8 cellular contexts compared by ENCODE assay signal in the genomic region with DNA sequence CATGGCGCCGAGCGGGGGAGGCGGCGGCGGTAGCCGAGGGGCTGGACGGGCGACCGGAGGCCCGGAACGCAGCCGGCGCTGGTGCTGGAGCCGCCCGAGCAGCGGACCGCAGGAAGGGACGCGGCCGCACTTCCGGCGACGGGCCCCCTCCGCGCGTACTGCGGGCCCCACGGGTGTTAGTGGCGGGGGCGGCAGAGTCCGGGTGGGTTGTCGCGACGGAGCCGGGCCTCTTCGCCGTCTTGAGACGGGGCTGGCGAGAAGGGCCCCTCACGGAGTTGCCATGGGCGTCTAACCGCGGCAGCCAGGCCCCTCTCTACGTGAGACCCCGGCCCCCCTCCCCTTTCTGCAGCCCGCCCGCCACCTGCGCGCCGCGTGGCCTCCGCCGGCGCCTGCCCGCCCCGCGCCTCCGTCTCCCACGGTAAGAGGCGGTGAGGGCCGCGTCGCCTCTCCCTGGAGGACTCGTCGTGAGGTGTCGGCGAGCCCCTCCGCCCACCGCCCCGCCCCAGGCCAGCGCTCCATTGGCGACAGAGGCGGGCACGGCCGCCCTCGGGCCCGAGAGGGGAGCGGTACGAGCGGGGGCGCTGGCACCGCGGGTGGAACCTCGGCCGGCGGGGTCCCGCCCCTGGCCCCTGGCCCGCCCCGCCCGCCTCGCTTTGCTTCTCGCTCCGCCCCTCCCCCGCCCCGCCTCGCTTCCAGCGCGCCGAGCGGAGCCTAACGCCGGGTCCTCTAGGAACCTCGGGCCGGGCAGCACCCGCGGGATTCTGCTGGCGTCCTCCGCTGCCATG. TPM values are rescaled to one million over a fixed set of nuclear protein-coding genes. Genes with fewer than 3 reads are reported as not detected.
A peak's percentile ranks its signal among the peaks of the same experiment; 100 is the strongest.
DNase-seq lines count a peak whose midpoint lies in the region; ATAC-seq and TF ChIP-seq lines count a peak whose summit lies in the region.

A gene with protein sequence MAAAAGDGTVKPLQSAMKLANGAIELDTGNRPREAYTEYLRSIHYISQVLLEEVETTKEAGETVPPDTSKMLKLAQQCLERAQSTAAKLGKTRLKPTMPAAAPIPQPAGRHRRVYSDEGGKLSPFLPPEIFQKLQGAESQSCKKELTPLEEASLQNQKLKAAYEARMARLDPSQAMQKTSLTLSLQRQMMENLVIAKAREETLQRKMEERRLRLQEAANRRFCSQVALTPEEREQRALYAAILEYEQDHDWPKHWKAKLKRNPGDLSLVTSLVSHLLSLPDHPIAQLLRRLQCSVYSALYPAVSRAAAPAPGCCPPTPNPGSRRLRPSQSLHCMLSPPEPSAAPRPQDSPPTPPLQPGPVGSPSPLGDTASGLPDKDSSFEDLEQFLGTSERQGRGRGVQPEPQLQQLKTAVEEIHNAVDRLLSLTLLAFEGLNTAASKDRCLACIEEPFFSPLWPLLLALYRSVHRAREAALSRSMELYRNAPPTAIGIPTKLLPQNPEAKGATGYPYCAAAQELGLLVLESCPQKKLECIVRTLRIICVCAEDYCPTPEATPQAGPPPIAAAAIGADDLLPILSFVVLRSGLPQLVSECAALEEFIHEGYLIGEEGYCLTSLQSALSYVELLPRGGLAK (minus strand): TSS at position 40 of the 785 bp plus-strand sequence. CDS start 37 bp downstream, at position 3.
Gene ZNF276, plus strand, starts transcription at position 679 of the 785 bp plus-strand sequence. Its CDS starts 104 bp downstream, at position 783.

- no peaks in the 10 kb centered on the region for H3K27me3 ChIP-seq in skeletal muscle tissue (ENCODE audit: control insufficient read depth in 3 of 3, insufficient read depth in 3 of 3, low read length in 3 of 3)

- peak within 1 kb of the TSS; percentile 88 for H3K27ac ChIP-seq in skeletal muscle tissue (ENCODE audit: low read depth, low read length)

- no peaks in the 10 kb centered on the region for H3K9me3 Mint-ChIP-seq in brain

- peaks cover 30 to 38% (median 30%) of the 10 kb centered on the region in 3 donors for H3K4me1 ChIP-seq in skeletal muscle tissue (ENCODE audit: control insufficient read depth in 3 of 3, insufficient read depth in 3 of 3, low read length in 3 of 3)

- ATAC-seq in HG02588 (IDR thresholded peaks at IDR 0.05; ENCODE audit: unreplicated experiment) (peak; percentile 45), HG03565 (IDR thresholded peaks at IDR 0.05; ENCODE audit: unreplicated experiment) (no peak)

- H3K27me3 Mint-ChIP-seq in brain, result no peaks in the 10 kb centered on the region

- peaks cover 42% of the 10 kb centered on the region for H3K4me1 Mint-ChIP-seq in brain

- H3K9ac ChIP-seq in skeletal muscle tissue (ENCODE audit: low read depth in 1 of 3, low read length in 3 of 3), result peak within 1 kb of the TSS; percentile 74 to 91 (median 85)

- DNase-seq in GM12864 (ENCODE audit: low read depth), result no peak
- peak; percentile 78 for DNase-seq in NCI-H146 (lab: John Stamatoyannopoulos, UW)
- DNase-seq in UCSD-AML1 (lab: John Stamatoyannopoulos, UW; ENCODE audit: unreplicated experiment), result peak; percentile 90

- TF ChIP-seq CTCF in GM12864 (IDR thresholded peaks at IDR 0.05; ENCODE audit: low read depth, low read length, missing control alignments), result no peak
- no peak for TF ChIP-seq CTCF in brain (conservative IDR thresholded peaks at IDR 0.05)

- H3K4me3 Mint-ChIP-seq in brain, result peak within 1 kb of the TSS; percentile 88 to 94 (median 93)

- peak within 1 kb of the TSS; percentile 55 for H3K4me3 ChIP-seq in GM12864 (ENCODE audit: low read depth, low read length)
- peak within 1 kb of the TSS; percentile 74 for H3K4me3 ChIP-seq in iPS-18c (ENCODE audit: insufficient read depth, low read depth, low read length)
- H3K4me3 ChIP-seq in skeletal muscle tissue (ENCODE audit: low read length in 3 of 3), result peak within 1 kb of the TSS; percentile 83 to 88 (median 86)

- peaks cover 21 to 27% (median 21%) of the 10 kb centered on the region in 3 donors for H3K36me3 ChIP-seq in skeletal muscle tissue (ENCODE audit: control insufficient read depth in 3 of 3, insufficient read depth in 3 of 3, low read length in 3 of 3)

- H3K27ac Mint-ChIP-seq in brain, result peak within 1 kb of the TSS; percentile 77 to 95 (median 87)

- peaks cover 17% of the 10 kb centered on the region for H3K36me3 Mint-ChIP-seq in brain

- H3K9me3 ChIP-seq in iPS-18c (ENCODE audit: control insufficient read depth, insufficient read depth, low read length) (no peaks in the 10 kb centered on the region), skeletal muscle tissue (ENCODE audit: control insufficient read depth in 3 of 3, low read length in 3 of 3) (no peaks in the 10 kb centered on the region)

RNA-seq across cellular contexts. Expression of the first gene that starts in this region (rescaled TPM):
- 21.0 TPM for polyA plus RNA-seq in brain (ENCODE audit: insufficient read depth, low read depth, low replicate concordance)
- 3.1 TPM for total RNA-seq in skeletal muscle tissue

RNA-seq across cellular contexts. Expression of gene ZNF276, which starts in this region (rescaled TPM):
- 7.5 TPM for polyA plus RNA-seq in brain (ENCODE audit: insufficient read depth, low read depth, low replicate concordance)
- total RNA-seq in skeletal muscle tissue, result 15.1 TPM
